17 cellular contexts compared by ENCODE assay signal in genomic region chr9:14245901-14246525, GRCh38.
DNase-seq lines count a peak whose midpoint lies in the region; ATAC-seq and TF ChIP-seq lines count a peak whose summit lies in the region.
"Had no signal": no experiment of that assay in that cellular context is flagged by ENCODE, and none has a peak within 500 bp of the region (broad histone marks: within the 10 kb centered on the region; RNA-seq: fewer than 3 reads in every experiment).

No MANE protein-coding gene starts in this region.

- peaks cover 26% of the 10 kb centered on the region for H3K4me1 ChIP-seq in SJSA1 (replicated peaks)
- peaks cover 35% of the 10 kb centered on the region for H3K4me1 ChIP-seq in osteoblast (ENCODE audit: insufficient read depth, low read length)

- peak overlapping the region; percentile 89 for H3K27ac ChIP-seq in SJSA1
- peak overlapping the region; percentile 26 for H3K27ac ChIP-seq in osteoblast (ENCODE audit: low read depth, low read length)
- H3K27ac ChIP-seq: epithelial cell of prostate had no signal

- H3K4me3 ChIP-seq in SJSA1 = no peak overlapping the region
- H3K4me3 ChIP-seq in osteoblast (ENCODE audit: insufficient read depth, low read length) = peak overlapping the region; percentile 12
- H3K4me3 ChIP-seq: heart left ventricle had no signal

- peaks cover 0 to 2% of the 10 kb centered on the region in 2 donors for H3K9me3 Mint-ChIP-seq in activated T-cell treated with anti-CD3 and anti-CD28 coated beads, Interleukin-2, amount 50 U/mL, for 72 hours
- H3K9me3 Mint-ChIP-seq: activated naive CD8-positive, alpha-beta T cell treated with anti-CD3 and anti-CD28 coated beads, Interleukin-2, amount 10 ng/mL, durations not matched to agents 7 days and 5 days; activated T-cell treated with anti-CD3 and anti-CD28 coated beads, Interleukin-2, amount 50 U/mL, for 4 hours had no signal

- peak overlapping the region; percentile 59 for H3K4me2 ChIP-seq in osteoblast (ENCODE audit: insufficient read depth, low read length)

- no peak overlapping the region for H2AFZ ChIP-seq in osteoblast (ENCODE audit: low read length)

- no peaks in the 10 kb centered on the region for H3K9me3 ChIP-seq in SJSA1 (replicated peaks)
- H3K9me3 ChIP-seq in osteoblast (ENCODE audit: low read depth, low read length) = no peaks in the 10 kb centered on the region
- H3K9me3 ChIP-seq: BE2C, heart left ventricle had no signal

- no peaks in the 10 kb centered on the region for H3K4me1 Mint-ChIP-seq in activated T-cell treated with anti-CD3 and anti-CD28 coated beads, Interleukin-2, amount 50 U/mL, for 72 hours (ENCODE audit: low read depth)
- H3K4me1 Mint-ChIP-seq: activated naive CD8-positive, alpha-beta T cell treated with anti-CD3 and anti-CD28 coated beads, Interleukin-2, amount 10 ng/mL, durations not matched to agents 7 days and 5 days had no signal

- ATAC-seq in activated T-cell treated with anti-CD3 and anti-CD28 coated beads, Interleukin-2, amount 50 U/mL, for 72 hours (replicated peaks in 1 of 2) = no peak
- ATAC-seq: activated T-cell treated with anti-CD3 and anti-CD28 coated beads, Interleukin-2, amount 50 U/mL, for 4 hours; heart left ventricle had no signal

- H3K36me3 Mint-ChIP-seq in activated T-cell treated with anti-CD3 and anti-CD28 coated beads, Interleukin-2, amount 50 U/mL, for 72 hours (ENCODE audit: insufficient read depth in 2 of 2) = no peaks in the 10 kb centered on the region
- H3K36me3 Mint-ChIP-seq: activated naive CD8-positive, alpha-beta T cell treated with anti-CD3 and anti-CD28 coated beads, Interleukin-2, amount 10 ng/mL, durations not matched to agents 7 days and 5 days had no signal

- peaks cover 19% of the 10 kb centered on the region for H3K27me3 Mint-ChIP-seq in activated T-cell treated with anti-CD3 and anti-CD28 coated beads, Interleukin-2, amount 50 U/mL, for 72 hours (ENCODE audit: low read depth)

- H3K79me2 ChIP-seq in osteoblast (ENCODE audit: insufficient read depth, low read length) = peaks cover 33% of the 10 kb centered on the region

- no peak overlapping the region for H3K27ac Mint-ChIP-seq in activated T-cell treated with anti-CD3 and anti-CD28 coated beads, Interleukin-2, amount 50 U/mL, for 72 hours
- H3K27ac Mint-ChIP-seq: activated naive CD8-positive, alpha-beta T cell treated with anti-CD3 and anti-CD28 coated beads, Interleukin-2, amount 10 ng/mL, durations not matched to agents 7 days and 5 days had no signal

- no peak overlapping the region for H3K4me3 Mint-ChIP-seq in activated T-cell treated with anti-CD3 and anti-CD28 coated beads, Interleukin-2, amount 50 U/mL, for 72 hours
- H3K4me3 Mint-ChIP-seq: activated naive CD8-positive, alpha-beta T cell treated with anti-CD3 and anti-CD28 coated beads, Interleukin-2, amount 10 ng/mL, durations not matched to agents 7 days and 5 days; activated T-cell treated with anti-CD3 and anti-CD28 coated beads, Interleukin-2, amount 50 U/mL, for 4 hours had no signal

- H3K27me3 ChIP-seq in SJSA1 (replicated peaks) = no peaks in the 10 kb centered on the region
- H3K27me3 ChIP-seq in osteoblast (ENCODE audit: insufficient read depth, low read length) = no peaks in the 10 kb centered on the region
- H3K27me3 ChIP-seq: BE2C, heart left ventricle had no signal

- DNase-seq in ELR (ENCODE audit: low read depth) = peak; percentile 3
- peak in 1 of 2 experiments; percentile 67 for DNase-seq in SJSA1 (ENCODE audit: low read depth in 1 of 2, low spot score in 2 of 2)
- DNase-seq in fibroblast of gingiva (ENCODE audit: low read depth) = peak; percentile 32
- no peak for DNase-seq in osteoblast (ENCODE audit: insufficient read length, low spot score, missing footprints)
- DNase-seq in nucleus accumbens (lab: John Stamatoyannopoulos, UW) = no peak
- no peak for DNase-seq in activated T-cell treated with anti-CD3 and anti-CD28 coated beads, Interleukin-2, amount 50 U/mL, for 72 hours
- DNase-seq in iPS-NIHi7 (ENCODE audit: extremely low spot score) = no peak
- no peak for DNase-seq in activated effector memory CD4-positive, alpha-beta T cell treated with Interleukin-2 at 50 U/mL for 16 hours
- DNase-seq: activated naive CD8-positive, alpha-beta T cell treated with anti-CD3 and anti-CD28 coated beads, Interleukin-2, amount 10 ng/mL, durations not matched to agents 7 days and 5 days; activated T-cell treated with anti-CD3 and anti-CD28 coated beads, Interleukin-2, amount 50 U/mL, for 4 hours; BE2C; DMS 273 treated with DMSO at 0.1 percent for 48 hours; heart left ventricle; KG1; NCI-H1105 treated with DMSO at 0.1 percent for 48 hours; NCI-H446 had no signal

- H3K36me3 ChIP-seq in SJSA1 (no peaks in the 10 kb centered on the region), osteoblast (ENCODE audit: insufficient read depth, low read length) (no peaks in the 10 kb centered on the region)
- H3K36me3 ChIP-seq: BE2C, heart left ventricle had no signal

- H4K20me1 ChIP-seq in osteoblast (ENCODE audit: insufficient read depth, low read length) = no peaks in the 10 kb centered on the region

- no peak for TF ChIP-seq CTCF in osteoblast (IDR thresholded peaks at IDR 0.05; ENCODE audit: extremely low read depth, low read depth, low read length)

Comparison
In these comparisons a context has a peak if more than half of its experiments do, and no peak if none do; other contexts are left out.
1. DNase-seq: peak in ELR (single experiment) and fibroblast of gingiva (single experiment); none in osteoblast (single experiment), nucleus accumbens (0 of 56), activated T-cell treated with anti-CD3 and anti-CD28 coated beads, Interleukin-2, amount 50 U/mL, for 72 hours (0 of 2), iPS-NIHi7 (single experiment) and activated effector memory CD4-positive, alpha-beta T cell treated with Interleukin-2 at 50 U/mL for 16 hours (single experiment).